Comparison of ENCODE assay signal across 28 cellular contexts in genomic region chr5:81572201-81572600, GRCh38.
A peak's percentile ranks its signal among the peaks of the same experiment; 100 is the strongest.
DNase-seq lines count a peak whose midpoint lies in the region; ATAC-seq and TF ChIP-seq lines count a peak whose summit lies in the region.
"Had no signal": no experiment of that assay in that cellular context is flagged by ENCODE, and none has a peak within 500 bp of the region (broad histone marks: within the 10 kb centered on the region; RNA-seq: fewer than 3 reads in every experiment).

No MANE protein-coding gene starts in this region.

- H3K9me3 ChIP-seq in adipocyte (ENCODE audit: control insufficient read depth, low read length) = no peaks in the 10 kb centered on the region
- H3K9me3 ChIP-seq: MG63, SJCRH30 had no signal

- H3K27me3 ChIP-seq in adipocyte (replicated peaks; ENCODE audit: control insufficient read depth, insufficient read depth, low read length) = no peaks in the 10 kb centered on the region
- H3K27me3 ChIP-seq: BLaER1 treated with 17β-estradiol and CSF1 and Interleukin-3, amounts not matched to agents 10 nM and 100 nM; MG63; SJCRH30 had no signal

- no peak for TF ChIP-seq CTCF in AG09319 (IDR thresholded peaks at IDR 0.05; ENCODE audit: low read depth, low read length)

- no peak overlapping the region for H3K9ac ChIP-seq in adipocyte (ENCODE audit: low read length)
- H3K9ac ChIP-seq: BLaER1 treated with 17β-estradiol and CSF1 and Interleukin-3, amounts not matched to agents 10 nM and 100 nM had no signal

- H3K36me3 ChIP-seq in adipocyte (ENCODE audit: control insufficient read depth, insufficient read depth, low read length, severe bottlenecking) = peaks cover 15% of the 10 kb centered on the region
- H3K36me3 ChIP-seq: MG63, SJCRH30 had no signal

- ATAC-seq in GM18907 (IDR thresholded peaks at IDR 0.05; ENCODE audit: unreplicated experiment) (no peak), HG03378 (IDR thresholded peaks at IDR 0.05; ENCODE audit: unreplicated experiment) (no peak)
- ATAC-seq: HepG2, K562, Right ventricle myocardium inferior had no signal

- DNase-seq in AG09319 (ENCODE audit: extremely low read depth, low read depth) (peak; percentile 8), GM04503 (ENCODE audit: low read depth) (peak; percentile 15), adipocyte (ENCODE audit: low read depth) (peak; percentile 7), stromal cell of bone marrow (ENCODE audit: low read depth) (peak; percentile 6), A172 (ENCODE audit: low spot score) (no peak)
- DNase-seq: AML-193; CD4-positive, alpha-beta T cell; COR-L47; EL; GDM1; MG63; NCI-H1105 treated with DMSO at 0.1 percent for 48 hours; NCI-H146; NCI-H1930; NCI-H2107; NCI-H446 treated with DMSO at 0.1 percent for 48 hours; NCI-H526; NCI-H82; NK-92 treated with Interleukin-12 subunit alpha and Interleukin-12 subunit beta, amount 100 ng/mL, for 24 hours; PC-9; SJCRH30; T-helper 2 cell had no signal

- no peak overlapping the region for H3K4me3 ChIP-seq in adipocyte (ENCODE audit: low read length)
- H3K4me3 ChIP-seq: BLaER1 treated with 17β-estradiol and CSF1 and Interleukin-3, amounts not matched to agents 10 nM and 100 nM; K562; MG63; PC-9; SJCRH30 had no signal

- peaks cover 15% of the 10 kb centered on the region for H3K4me1 ChIP-seq in adipocyte (ENCODE audit: control insufficient read depth, insufficient read depth, low read length)
- H3K4me1 ChIP-seq: BLaER1 treated with 17β-estradiol and CSF1 and Interleukin-3, amounts not matched to agents 10 nM and 100 nM; SJCRH30 had no signal
